In the genomic region with DNA sequence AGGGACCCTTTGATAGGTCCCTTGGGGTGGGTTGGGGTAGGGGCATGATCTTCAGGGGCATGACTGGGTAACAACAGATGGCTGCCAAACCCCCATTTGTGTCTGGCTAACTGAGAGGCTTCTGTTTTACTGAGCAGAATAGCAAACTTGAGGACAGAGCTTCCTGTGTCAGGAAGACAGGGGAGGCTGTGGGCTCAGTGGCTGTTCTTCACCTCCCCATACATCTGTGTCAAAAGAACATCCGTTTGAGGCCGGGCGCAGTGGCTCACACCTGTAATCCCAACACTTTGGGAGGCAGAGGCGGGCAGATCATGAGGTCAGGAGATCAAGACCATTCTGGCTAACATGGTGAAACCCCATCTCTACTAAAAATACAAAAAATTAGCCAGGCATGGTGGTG, we compare ENCODE assay signal across 8 cellular contexts. TPM values are rescaled to one million over a fixed set of nuclear protein-coding genes. Genes with fewer than 3 reads are reported as not detected.
DNase-seq lines count a peak whose midpoint lies in the region; ATAC-seq and TF ChIP-seq lines count a peak whose summit lies in the region.
"Not testable (repeated sequence)": the region's sequence is repeated elsewhere in the genome, so short reads cannot be mapped to it uniquely, and the experiment has no call there.

No MANE protein-coding gene starts in this region.

- H3K27ac ChIP-seq in CD4-positive, CD25-positive, alpha-beta regulatory T cell (ENCODE audit: insufficient read depth, low read length, poor library complexity, severe bottlenecking): not testable (repeated sequence)
- H3K27ac ChIP-seq in KOPT-K1 (ENCODE audit: low read depth, low read length, poor library complexity, severe bottlenecking) (peak overlapping the region; percentile 80), transverse colon (peak overlapping the region; percentile 2 to 66 (median 34))

- TF ChIP-seq CTCF in transverse colon (IDR thresholded peaks at IDR 0.05): not testable (repeated sequence)

- H3K4me1 ChIP-seq in CD4-positive, CD25-positive, alpha-beta regulatory T cell (ENCODE audit: control insufficient read depth, insufficient read depth, low read length, poor library complexity, severe bottlenecking): not testable (repeated sequence)
- H3K4me1 ChIP-seq in transverse colon: peaks cover 0 to 29% (median 27%) of the 10 kb centered on the region in 4 donors

- intact Hi-C loops in transverse colon (cut with DNase I; ENCODE audit: low total_unique reads): loop anchor here (10.0 kb wide), 1 partner anchor 325 kb away; no protein-coding TSS in a partner anchor

- not testable (repeated sequence) for H3K4me3 ChIP-seq in CD4-positive, CD25-positive, alpha-beta regulatory T cell (ENCODE audit: low read depth, low read length); transverse colon

- CTCF ChIA-PET in activated CD8-positive, alpha-beta memory T cell treated with anti-CD3 and anti-CD28 coated beads, Interleukin-2, amount 10 ng/mL, durations not matched to agents 7 days and 5 days (lab: Charles Lee): interaction anchor here (0.7 to 3.0 kb wide), 11 partner anchors 11 to 320 kb away, joined by 3 to 10 read pairs (median 6); no protein-coding TSS in a partner anchor
- CTCF ChIA-PET in activated naive CD4-positive, alpha-beta T cell treated with anti-CD3 and anti-CD28 coated beads, Interleukin-2, amount 10 ng/mL, durations not matched to agents 7 days and 5 days (lab: Charles Lee): interaction anchor here (0.6 to 1.2 kb wide), 4 partner anchors 18 to 220 kb away, joined by 3 read pairs; no protein-coding TSS in a partner anchor

- not testable (repeated sequence) for H3K27me3 ChIP-seq in CD4-positive, CD25-positive, alpha-beta regulatory T cell (ENCODE audit: control insufficient read depth, insufficient read depth, low read length); transverse colon

- H3K4me3 Mint-ChIP-seq in CD4-positive, CD25-positive, alpha-beta regulatory T cell; activated CD8-positive, alpha-beta memory T cell treated with anti-CD3 and anti-CD28 coated beads, Interleukin-2, amount 10 ng/mL, durations not matched to agents 7 days and 5 days; activated naive CD4-positive, alpha-beta T cell treated with anti-CD3 and anti-CD28 coated beads, Interleukin-2, amount 10 ng/mL, durations not matched to agents 7 days and 5 days; natural killer cell treated with Interleukin-12 subunit alpha and Interleukin-12 subunit beta and Interleukin-15 and Interleukin-18, amount 100 ng/mL, for 72 hours: not testable (repeated sequence)
- peak overlapping the region; percentile 48 to 77 for H3K4me3 Mint-ChIP-seq in effector memory CD8-positive, alpha-beta T cell

- H3K27ac Mint-ChIP-seq in CD4-positive, CD25-positive, alpha-beta regulatory T cell: peak overlapping the region; percentile 56 to 83 (median 82)
- peak overlapping the region; percentile 78 for H3K27ac Mint-ChIP-seq in activated CD8-positive, alpha-beta memory T cell treated with anti-CD3 and anti-CD28 coated beads, Interleukin-2, amount 10 ng/mL, durations not matched to agents 7 days and 5 days
- peak overlapping the region; percentile 83 for H3K27ac Mint-ChIP-seq in activated naive CD4-positive, alpha-beta T cell treated with anti-CD3 and anti-CD28 coated beads, Interleukin-2, amount 10 ng/mL, durations not matched to agents 7 days and 5 days
- H3K27ac Mint-ChIP-seq in effector memory CD8-positive, alpha-beta T cell: peak overlapping the region; percentile 92 to 98
- H3K27ac Mint-ChIP-seq in natural killer cell treated with Interleukin-12 subunit alpha and Interleukin-12 subunit beta and Interleukin-15 and Interleukin-18, amount 100 ng/mL, for 72 hours: peak overlapping the region; percentile 56 to 73

- in situ Hi-C loops in transverse colon (cut with MboI; ENCODE audit: low pct_ligation_motif_present in 1 of 4, low pct_unique_long_range_greater_than_20kb in 1 of 4, low sequenced_read_pairs in 3 of 4): not testable (repeated sequence)

- H3K36me3 ChIP-seq in CD4-positive, CD25-positive, alpha-beta regulatory T cell (ENCODE audit: control insufficient read depth, insufficient read depth, low read length); KOPT-K1 (ENCODE audit: insufficient read depth, low read length); transverse colon: not testable (repeated sequence)

- peaks cover 0 to 25% (median 7%) of the 10 kb centered on the region in 4 donors for H3K4me1 Mint-ChIP-seq in CD4-positive, CD25-positive, alpha-beta regulatory T cell
- peaks cover 28% of the 10 kb centered on the region for H3K4me1 Mint-ChIP-seq in activated CD8-positive, alpha-beta memory T cell treated with anti-CD3 and anti-CD28 coated beads, Interleukin-2, amount 10 ng/mL, durations not matched to agents 7 days and 5 days
- H3K4me1 Mint-ChIP-seq in activated naive CD4-positive, alpha-beta T cell treated with anti-CD3 and anti-CD28 coated beads, Interleukin-2, amount 10 ng/mL, durations not matched to agents 7 days and 5 days: peaks cover 30% of the 10 kb centered on the region
- peaks cover 23 to 24% of the 10 kb centered on the region in 2 donors for H3K4me1 Mint-ChIP-seq in effector memory CD8-positive, alpha-beta T cell (ENCODE audit: low read depth in 2 of 2)
- H3K4me1 Mint-ChIP-seq in natural killer cell treated with Interleukin-12 subunit alpha and Interleukin-12 subunit beta and Interleukin-15 and Interleukin-18, amount 100 ng/mL, for 72 hours (ENCODE audit: low read depth in 2 of 2): peaks cover 21% of the 10 kb centered on the region in 2 donors

- peak in 1 of 3 donors; percentile 46 for DNase-seq in CD4-positive, CD25-positive, alpha-beta regulatory T cell
- DNase-seq in activated CD4-positive, CD25-positive, alpha-beta regulatory T cell treated with anti-CD3 and anti-CD28 coated beads, Interleukin-2, amount 50 U/mL, for 72 hours: peak; percentile 20
- peak; percentile 79 for DNase-seq in activated CD8-positive, alpha-beta memory T cell treated with anti-CD3 and anti-CD28 coated beads, Interleukin-2, amount 10 ng/mL, durations not matched to agents 7 days and 5 days
- DNase-seq in activated naive CD4-positive, alpha-beta T cell treated with anti-CD3 and anti-CD28 coated beads, Interleukin-2, amount 10 ng/mL, durations not matched to agents 7 days and 5 days: peak; percentile 46
- peak; percentile 31 to 50 (median 40) for DNase-seq in effector memory CD8-positive, alpha-beta T cell
- not testable (repeated sequence) for DNase-seq in natural killer cell treated with Interleukin-12 subunit alpha and Interleukin-12 subunit beta and Interleukin-15 and Interleukin-18, amount 100 ng/mL, for 72 hours (ENCODE audit: low spot score); transverse colon

- not testable (repeated sequence) for H3K9me3 ChIP-seq in CD4-positive, CD25-positive, alpha-beta regulatory T cell (ENCODE audit: control insufficient read depth in 2 of 2, low read length in 2 of 2); KOPT-K1 (ENCODE audit: insufficient read depth, low read length, poor library complexity, severe bottlenecking); transverse colon

- H3K36me3 Mint-ChIP-seq in CD4-positive, CD25-positive, alpha-beta regulatory T cell; activated CD8-positive, alpha-beta memory T cell treated with anti-CD3 and anti-CD28 coated beads, Interleukin-2, amount 10 ng/mL, durations not matched to agents 7 days and 5 days; activated naive CD4-positive, alpha-beta T cell treated with anti-CD3 and anti-CD28 coated beads, Interleukin-2, amount 10 ng/mL, durations not matched to agents 7 days and 5 days; natural killer cell treated with Interleukin-12 subunit alpha and Interleukin-12 subunit beta and Interleukin-15 and Interleukin-18, amount 100 ng/mL, for 72 hours: not testable (repeated sequence)
- H3K36me3 Mint-ChIP-seq in effector memory CD8-positive, alpha-beta T cell (ENCODE audit: insufficient read depth): peaks cover 19% of the 10 kb centered on the region

- WGBS in transverse colon (ENCODE audit: low coverage in 1 of 2), 2 donors: 79% methylated on average over 4 of the region's 4 CpGs; no CpG with 5 or more reads in 1 of the 2 donors

- not testable (repeated sequence) for TF ChIP-seq EP300 in transverse colon (IDR thresholded peaks at IDR 0.05; ENCODE audit: low read depth)

- H3K27me3 Mint-ChIP-seq in CD4-positive, CD25-positive, alpha-beta regulatory T cell; activated CD8-positive, alpha-beta memory T cell treated with anti-CD3 and anti-CD28 coated beads, Interleukin-2, amount 10 ng/mL, durations not matched to agents 7 days and 5 days; activated naive CD4-positive, alpha-beta T cell treated with anti-CD3 and anti-CD28 coated beads, Interleukin-2, amount 10 ng/mL, durations not matched to agents 7 days and 5 days; effector memory CD8-positive, alpha-beta T cell; natural killer cell treated with Interleukin-12 subunit alpha and Interleukin-12 subunit beta and Interleukin-15 and Interleukin-18, amount 100 ng/mL, for 72 hours: not testable (repeated sequence)

- ATAC-seq in CD4-positive, CD25-positive, alpha-beta regulatory T cell (ENCODE audit: low read depth in 2 of 2): peak in 1 of 2 donors; percentile 37
- ATAC-seq in activated CD8-positive, alpha-beta memory T cell treated with anti-CD3 and anti-CD28 coated beads, Interleukin-2, amount 10 ng/mL, durations not matched to agents 7 days and 5 days: peak; percentile 63
- peak; percentile 67 for ATAC-seq in effector memory CD8-positive, alpha-beta T cell (replicated peaks)
- ATAC-seq in natural killer cell treated with Interleukin-12 subunit alpha and Interleukin-12 subunit beta and Interleukin-15 and Interleukin-18, amount 100 ng/mL, for 72 hours: peak; percentile 64 to 70

- not testable (repeated sequence) for TF ChIP-seq POLR2A in transverse colon (IDR thresholded peaks at IDR 0.05)

- not testable (repeated sequence) for H3K9me3 Mint-ChIP-seq in CD4-positive, CD25-positive, alpha-beta regulatory T cell; activated CD8-positive, alpha-beta memory T cell treated with anti-CD3 and anti-CD28 coated beads, Interleukin-2, amount 10 ng/mL, durations not matched to agents 7 days and 5 days (ENCODE audit: low read depth); activated naive CD4-positive, alpha-beta T cell treated with anti-CD3 and anti-CD28 coated beads, Interleukin-2, amount 10 ng/mL, durations not matched to agents 7 days and 5 days; effector memory CD8-positive, alpha-beta T cell; natural killer cell treated with Interleukin-12 subunit alpha and Interleukin-12 subunit beta and Interleukin-15 and Interleukin-18, amount 100 ng/mL, for 72 hours

RNA-seq across cellular contexts. Expression of a gene that starts 35.9 kb away (rescaled TPM):
- total RNA-seq in CD4-positive, CD25-positive, alpha-beta regulatory T cell: 3.8 TPM
- polyA plus RNA-seq in CD4-positive, CD25-positive, alpha-beta regulatory T cell: 1 to 10 TPM; 1.0 to 3.3 (median 1.6) TPM
- 1 to 10 TPM; 2.1 to 5.3 TPM for total RNA-seq in activated CD8-positive, alpha-beta memory T cell treated with anti-CD3 and anti-CD28 coated beads, Interleukin-2, amount 10 ng/mL, durations not matched to agents 7 days and 5 days
- total RNA-seq in natural killer cell treated with Interleukin-12 subunit alpha and Interleukin-12 subunit beta and Interleukin-15 and Interleukin-18, amount 100 ng/mL, for 72 hours: 1 to 10 TPM in 1 of 2 donors, under 1 TPM in 1; 0.62 to 2.0 TPM
- total RNA-seq in transverse colon: 10 to 100 TPM in 1 of 4 donors, 1 to 10 TPM in 3; 1.9 to 14.7 (median 5.4) TPM
